In the genomic region with DNA sequence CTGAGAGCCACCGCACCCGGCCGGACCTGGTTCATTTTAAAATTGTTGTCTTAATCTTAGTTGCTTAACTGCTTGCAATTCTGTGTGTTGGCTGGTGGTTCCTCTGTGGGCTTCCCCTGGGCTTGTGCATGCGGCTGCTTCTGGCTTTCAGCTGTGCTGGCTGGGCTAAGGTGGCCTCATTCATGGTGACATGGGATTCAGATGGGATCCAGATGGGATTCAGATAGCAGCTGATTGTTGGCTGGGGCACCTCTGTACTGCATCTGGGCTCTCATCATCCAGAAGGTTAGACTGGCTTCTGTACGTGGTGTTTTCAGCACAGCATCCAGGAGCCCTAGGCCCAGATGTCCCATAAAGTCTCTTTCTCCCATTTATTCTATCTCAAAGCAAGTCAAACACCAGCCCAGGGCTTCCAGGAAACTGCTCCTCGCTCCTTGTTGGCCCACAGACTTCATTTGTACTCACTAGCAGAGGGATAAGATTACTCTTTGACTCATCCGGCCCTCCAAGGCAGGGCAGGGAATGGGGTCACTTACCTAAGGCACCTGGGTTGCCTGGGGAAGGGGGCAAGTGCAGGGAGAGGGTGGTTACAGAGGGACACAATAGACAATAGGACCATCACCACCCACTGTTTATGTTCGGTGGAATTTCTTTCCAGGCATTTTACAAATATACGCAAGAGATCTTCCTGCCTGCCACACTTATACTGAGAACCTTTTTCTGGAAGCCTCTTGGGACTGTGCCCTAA, we compare ENCODE assay signal across 1 cellular context.
TF ChIP-seq lines count a peak whose summit lies in the region.

No MANE protein-coding gene starts in this region.

TF ChIP-seq in SK-N-SH, 30 proteins besides CTCF, POLR2A, EP300 and RAD21:
- no peak for TF ChIP-seq MEF2A (IDR thresholded peaks at IDR 0.05; ENCODE audit: borderline replicate concordance, low read depth)
- TF ChIP-seq RXRA (IDR thresholded peaks at IDR 0.05; ENCODE audit: borderline replicate concordance, low read depth), result no peak
- TF ChIP-seq NRF1 (IDR thresholded peaks at IDR 0.05; ENCODE audit: low read depth, low read length), result no peak
- peak; percentile 35; the same call in 1 of the 2 replicates for TF ChIP-seq TCF12 (IDR thresholded peaks at IDR 0.05)
- TF ChIP-seq ELF1 (IDR thresholded peaks at IDR 0.05), result no peak
- TF ChIP-seq GABPA (IDR thresholded peaks at IDR 0.05; ENCODE audit: low read depth), result no peak
- TF ChIP-seq MXI1 (IDR thresholded peaks at IDR 0.05; ENCODE audit: low read depth, low read length), result no peak
- peak; percentile 84 for TF ChIP-seq RCOR1 (IDR thresholded peaks at IDR 0.05; ENCODE audit: low read length)
- no peak for TF ChIP-seq TAF1 (IDR thresholded peaks at IDR 0.05; ENCODE audit: borderline replicate concordance, low read depth, low read length)
- TF ChIP-seq CHD2 (IDR thresholded peaks at IDR 0.05; ENCODE audit: low read length, partially characterized antibody), result peak; percentile 55
- TF ChIP-seq, protein P1, sequence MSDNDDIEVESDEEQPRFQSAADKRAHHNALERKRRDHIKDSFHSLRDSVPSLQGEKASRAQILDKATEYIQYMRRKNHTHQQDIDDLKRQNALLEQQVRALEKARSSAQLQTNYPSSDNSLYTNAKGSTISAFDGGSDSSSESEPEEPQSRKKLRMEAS (IDR thresholded peaks at IDR 0.05; ENCODE audit: low read depth), result no peak
- TF ChIP-seq, protein P2, sequence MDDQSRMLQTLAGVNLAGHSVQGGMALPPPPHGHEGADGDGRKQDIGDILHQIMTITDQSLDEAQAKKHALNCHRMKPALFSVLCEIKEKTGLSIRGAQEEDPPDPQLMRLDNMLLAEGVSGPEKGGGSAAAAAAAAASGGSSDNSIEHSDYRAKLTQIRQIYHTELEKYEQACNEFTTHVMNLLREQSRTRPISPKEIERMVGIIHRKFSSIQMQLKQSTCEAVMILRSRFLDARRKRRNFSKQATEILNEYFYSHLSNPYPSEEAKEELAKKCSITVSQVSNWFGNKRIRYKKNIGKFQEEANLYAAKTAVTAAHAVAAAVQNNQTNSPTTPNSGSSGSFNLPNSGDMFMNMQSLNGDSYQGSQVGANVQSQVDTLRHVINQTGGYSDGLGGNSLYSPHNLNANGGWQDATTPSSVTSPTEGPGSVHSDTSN (IDR thresholded peaks at IDR 0.05), result no peak
- TF ChIP-seq, protein P3, sequence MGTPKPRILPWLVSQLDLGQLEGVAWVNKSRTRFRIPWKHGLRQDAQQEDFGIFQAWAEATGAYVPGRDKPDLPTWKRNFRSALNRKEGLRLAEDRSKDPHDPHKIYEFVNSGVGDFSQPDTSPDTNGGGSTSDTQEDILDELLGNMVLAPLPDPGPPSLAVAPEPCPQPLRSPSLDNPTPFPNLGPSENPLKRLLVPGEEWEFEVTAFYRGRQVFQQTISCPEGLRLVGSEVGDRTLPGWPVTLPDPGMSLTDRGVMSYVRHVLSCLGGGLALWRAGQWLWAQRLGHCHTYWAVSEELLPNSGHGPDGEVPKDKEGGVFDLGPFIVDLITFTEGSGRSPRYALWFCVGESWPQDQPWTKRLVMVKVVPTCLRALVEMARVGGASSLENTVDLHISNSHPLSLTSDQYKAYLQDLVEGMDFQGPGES (IDR thresholded peaks at IDR 0.05; ENCODE audit: low read depth, low read length), result no peak
- TF ChIP-seq EZH2phosphoT487 (IDR thresholded peaks at IDR 0.05; ENCODE audit: borderline replicate concordance, low read depth), result no peak
- no peak for TF ChIP-seq SMC3 (IDR thresholded peaks at IDR 0.05; ENCODE audit: low read depth, low read length)
- TF ChIP-seq GATA2 (CRISPR knock-in tag; IDR thresholded peaks at IDR 0.05), result peak; percentile 60; the same call in 1 of the 2 replicates
